Comparison of ENCODE assay signal across 20 cellular contexts in the genomic region with DNA sequence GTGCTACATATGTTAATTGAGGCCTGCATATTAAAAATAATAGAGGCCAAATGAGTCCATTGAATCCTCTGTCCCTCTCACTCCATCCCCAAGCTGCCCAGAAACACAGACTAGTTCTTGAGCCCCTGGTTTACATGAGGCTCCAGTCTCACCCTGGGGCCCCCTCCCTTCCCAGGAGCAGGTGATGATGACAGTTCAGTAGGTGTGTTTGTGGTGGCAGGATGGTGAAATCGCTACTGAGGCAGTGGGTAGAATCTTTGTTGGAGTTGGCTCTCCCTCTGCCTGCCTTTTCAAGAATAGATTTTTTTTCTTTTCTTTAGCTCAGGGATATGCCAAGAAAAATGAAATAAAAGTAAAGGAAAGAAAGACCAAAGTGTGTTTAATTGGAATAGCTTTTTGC.
"Had no signal": no experiment of that assay in that cellular context is flagged by ENCODE, and none has a peak within 500 bp of the region (broad histone marks: within the 10 kb centered on the region; RNA-seq: fewer than 3 reads in every experiment).

No MANE protein-coding gene starts in this region.

- DNase-seq: cortex of kidney; dorsolateral prefrontal cortex; effector memory CD4-positive, alpha-beta T cell; heart left ventricle; hippocampal formation; left colon; left ventricle myocardium superior; mesenchymal stem cell; midbrain; ovary; right cardiac atrium; small intestine; stimulated activated CD4-positive, alpha-beta T cell treated with anti-CD3 and anti-CD28 coated beads, Interleukin-12 subunit alpha, Interleukin-12 subunit beta, amount 100 ng/mL, for 4 hours; stimulated activated naive CD4-positive, alpha-beta T cell; stomach; trophoblast cell had no signal

- H3K27ac ChIP-seq: gastroesophageal sphincter, heart left ventricle, neural progenitor cell, ovary, stomach, thoracic aorta had no signal

- H3K27me3 ChIP-seq: dorsolateral prefrontal cortex, gastroesophageal sphincter, heart left ventricle, neural progenitor cell, ovary, stomach had no signal

- H3K9me3 ChIP-seq: gastroesophageal sphincter, heart left ventricle, ovary, stomach, thoracic aorta had no signal

- H3K36me3 ChIP-seq: gastroesophageal sphincter, heart left ventricle, neural progenitor cell, ovary, stomach, thoracic aorta had no signal

- H3K4me1 ChIP-seq: gastroesophageal sphincter, neural progenitor cell, stomach had no signal

- H3K4me3 ChIP-seq: dorsolateral prefrontal cortex, gastroesophageal sphincter, heart left ventricle, lung, neural progenitor cell, ovary, stomach, thoracic aorta had no signal
